9 cellular contexts compared by ENCODE assay signal in the genomic region with DNA sequence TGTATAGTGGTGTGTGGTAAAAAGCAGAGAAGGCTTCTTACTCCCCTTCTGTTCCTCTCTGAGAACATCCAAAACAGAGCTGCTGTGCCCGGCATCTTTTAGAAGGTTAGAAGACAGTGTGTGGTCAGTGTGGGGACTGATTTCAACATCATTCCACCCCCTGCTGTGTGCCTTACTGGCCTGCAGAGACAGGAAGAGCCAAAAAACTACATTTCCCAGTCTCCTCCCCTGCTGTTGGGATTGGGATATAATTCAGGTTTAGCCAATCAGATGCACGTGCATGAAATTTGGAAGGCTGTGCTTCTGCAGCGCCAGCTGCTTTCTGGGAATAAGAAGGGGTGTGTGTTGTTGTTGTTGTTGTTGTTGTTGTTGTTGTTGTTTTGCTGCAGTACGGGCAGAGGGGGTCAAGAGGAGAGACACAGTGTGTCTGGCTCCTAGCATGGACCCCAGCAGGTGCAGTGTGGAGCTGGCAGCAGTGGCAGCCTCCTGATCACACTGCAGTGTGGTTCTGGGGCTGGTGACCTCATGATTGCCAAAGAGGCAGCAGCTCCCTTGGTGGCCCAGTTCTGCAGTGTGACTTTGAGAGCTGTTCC.
DNase-seq lines count a peak whose midpoint lies in the region; ATAC-seq, FAIRE-seq and TF ChIP-seq lines count a peak whose summit lies in the region.
"Had no signal": no experiment of that assay in that cellular context is flagged by ENCODE, and none has a peak within 500 bp of the region (broad histone marks: within the 10 kb centered on the region; RNA-seq: fewer than 3 reads in every experiment).

No MANE protein-coding gene starts in this region.

- WGBS in thyroid gland, 2 donors: 44 to 66% methylated on average over 2 to 4 of the region's 4 CpGs

- H3K27me3 ChIP-seq in breast epithelium (no peaks in the 10 kb centered on the region), thyroid gland (no peaks in the 10 kb centered on the region)
- no peaks in the 10 kb centered on the region for H3K27me3 ChIP-seq in CD8-positive, alpha-beta T cell (ENCODE audit: insufficient read depth, low read length)

- H3K9ac ChIP-seq in kidney (ENCODE audit: low read length in 2 of 2): no peak overlapping the region

- peaks cover 4% of the 10 kb centered on the region for H3K27me3 Mint-ChIP-seq in CD8-positive, alpha-beta T cell (ENCODE audit: low read depth)

- H3K4me3 Mint-ChIP-seq in CD8-positive, alpha-beta T cell: no peak overlapping the region

- TF ChIP-seq CTCF in breast epithelium (IDR thresholded peaks at IDR 0.05): peak; percentile 10 to 44 (median 26)
- no peak for TF ChIP-seq CTCF in kidney (IDR thresholded peaks at IDR 0.05; ENCODE audit: borderline replicate concordance, extremely low read depth, insufficient read depth)
- TF ChIP-seq CTCF in thyroid gland (IDR thresholded peaks at IDR 0.05): no peak
- no peak for TF ChIP-seq CTCF in CD8-positive, alpha-beta T cell (IDR thresholded peaks at IDR 0.05)

- no peak for ATAC-seq in CD8-positive, alpha-beta T cell
- no peak for ATAC-seq in HG03520 (IDR thresholded peaks at IDR 0.05; ENCODE audit: unreplicated experiment)

- H3K36me3 Mint-ChIP-seq in CD8-positive, alpha-beta T cell: no peaks in the 10 kb centered on the region

- FAIRE-seq in kidney (lab: Jason Lieb, UNC) (no peak), GM12891 (lab: Jason Lieb, UNC) (no peak)

- DNase-seq in HT1080 (ENCODE audit: low read depth): peak; percentile 68
- no peak for DNase-seq in breast epithelium (ENCODE audit: low spot score in 2 of 2)
- peak; percentile 66 for DNase-seq in kidney
- peak; percentile 46 to 48 for DNase-seq in thyroid gland
- no peak for DNase-seq in CD8-positive, alpha-beta T cell
- no peak for DNase-seq in GM12891 (ENCODE audit: insufficient read length, low spot score)
- no peak for DNase-seq in NCI-H526 treated with DMSO at 0.1 percent for 48 hours (lab: John Stamatoyannopoulos, UW)

- peaks cover 13 to 42% of the 10 kb centered on the region in 2 donors for H3K4me1 ChIP-seq in breast epithelium
- peaks cover 0 to 2% of the 10 kb centered on the region in 2 donors for H3K4me1 ChIP-seq in kidney (ENCODE audit: control insufficient read depth in 1 of 2, insufficient read depth in 1 of 2, low read depth in 1 of 2, low read length in 2 of 2)
- peaks cover 0 to 31% of the 10 kb centered on the region in 2 donors for H3K4me1 ChIP-seq in thyroid gland
- H3K4me1 ChIP-seq in CD8-positive, alpha-beta T cell (ENCODE audit: insufficient read depth, low read length): no peaks in the 10 kb centered on the region

- no peak for TF ChIP-seq POLR2A in breast epithelium (IDR thresholded peaks at IDR 0.05)
- no peak for TF ChIP-seq POLR2A in thyroid gland (IDR thresholded peaks at IDR 0.05)
- TF ChIP-seq POLR2A in GM12891 (IDR thresholded peaks at IDR 0.05; ENCODE audit: low read depth, low read length): no peak

- H3K27ac Mint-ChIP-seq in CD8-positive, alpha-beta T cell: no peak overlapping the region

- POLR2A ChIA-PET in CD8-positive, alpha-beta T cell (lab: Charles Lee): no interaction called here

- no peaks in the 10 kb centered on the region for H3K36me3 ChIP-seq in breast epithelium
- no peaks in the 10 kb centered on the region for H3K36me3 ChIP-seq in kidney (ENCODE audit: control insufficient read depth in 1 of 2, insufficient read depth in 2 of 2, low read length in 2 of 2)
- no peaks in the 10 kb centered on the region for H3K36me3 ChIP-seq in thyroid gland
- H3K36me3 ChIP-seq in CD8-positive, alpha-beta T cell (ENCODE audit: insufficient read depth, low read length): no peaks in the 10 kb centered on the region
- H3K36me3 ChIP-seq: thoracic aorta had no signal

- no peaks in the 10 kb centered on the region for H3K4me1 Mint-ChIP-seq in CD8-positive, alpha-beta T cell (ENCODE audit: low read depth)

- CTCF ChIA-PET in CD8-positive, alpha-beta T cell (lab: Charles Lee): interaction anchor here (0.8 kb wide), 1 partner anchor 22 kb away, joined by 3 read pairs; no protein-coding TSS in a partner anchor

- intact Hi-C loops in breast epithelium (cut with DNase I; ENCODE audit: low total_unique reads): no loop called here
- intact Hi-C loops in kidney (cut with DNase I): no loop called here
- intact Hi-C loops in thyroid gland (cut with DNase I): loop anchor here (5.0 kb wide), 1 partner anchor 45 kb away; no protein-coding TSS in a partner anchor
- intact Hi-C loops in CD8-positive, alpha-beta T cell (cut with DNase I, micrococcal nuclease): no loop called here

- H3K4me3 ChIP-seq in breast epithelium (no peak overlapping the region), kidney (ENCODE audit: low read length in 2 of 2) (no peak overlapping the region), thyroid gland (replicated peaks in 1 of 3) (no peak overlapping the region)
- H3K4me3 ChIP-seq in CD8-positive, alpha-beta T cell (ENCODE audit: low read depth, low read length): no peak overlapping the region
- H3K4me3 ChIP-seq: thoracic aorta had no signal

- peak overlapping the region; percentile 84 to 91 for H3K27ac ChIP-seq in breast epithelium
- H3K27ac ChIP-seq in kidney (ENCODE audit: low read depth in 2 of 2, low read length in 2 of 2): no peak overlapping the region
- H3K27ac ChIP-seq in thyroid gland: no peak overlapping the region
- no peak overlapping the region for H3K27ac ChIP-seq in CD8-positive, alpha-beta T cell (ENCODE audit: low read depth, low read length)

- H3K9me3 Mint-ChIP-seq in CD8-positive, alpha-beta T cell: no peaks in the 10 kb centered on the region

- no peaks in the 10 kb centered on the region for H3K9me3 ChIP-seq in breast epithelium
- no peaks in the 10 kb centered on the region for H3K9me3 ChIP-seq in kidney (ENCODE audit: control insufficient read depth in 1 of 2, low read length in 2 of 2)
- no peaks in the 10 kb centered on the region for H3K9me3 ChIP-seq in thyroid gland
- no peaks in the 10 kb centered on the region for H3K9me3 ChIP-seq in CD8-positive, alpha-beta T cell (ENCODE audit: low read length)
- H3K9me3 ChIP-seq: thoracic aorta had no signal

TF ChIP-seq in GM12891, 5 proteins besides CTCF, POLR2A, EP300 and RAD21:
- no peak for TF ChIP-seq PAX5 (IDR thresholded peaks at IDR 0.05; ENCODE audit: insufficient read depth, low read length, severe bottlenecking)
- no peak for TF ChIP-seq POU2F2 (IDR thresholded peaks at IDR 0.05; ENCODE audit: low read depth, low read length)
- TF ChIP-seq POLR2AphosphoS5 (IDR thresholded peaks at IDR 0.05; ENCODE audit: low read depth, low read length): no peak
TF ChIP-seq in GM12891: peak in this region for 0.

Comparison
In these comparisons a context has a peak if more than half of its experiments do, and no peak if none do; other contexts are left out.
1. DNase-seq: peak in HT1080 (single experiment), kidney (single experiment) and thyroid gland (2 of 2); none in breast epithelium (0 of 2), CD8-positive, alpha-beta T cell (0 of 7), GM12891 (single experiment) and NCI-H526 treated with DMSO at 0.1 percent for 48 hours (single experiment).
2. H3K27ac ChIP-seq: peak in breast epithelium (2 of 2); none in kidney (0 of 2), thyroid gland (0 of 3) and CD8-positive, alpha-beta T cell (single experiment).
3. CTCF ChIP-seq: peak in breast epithelium (3 of 3); none in kidney (single experiment), thyroid gland (0 of 6) and CD8-positive, alpha-beta T cell (single experiment).